In genomic region chr14:106845286-106846087, GRCh38 we compare ENCODE assay signal across 9 cellular contexts.
DNase-seq lines count a peak whose midpoint lies in the region; ATAC-seq, FAIRE-seq and TF ChIP-seq lines count a peak whose summit lies in the region.
"Had no signal": no experiment of that assay in that cellular context is flagged by ENCODE, and none has a peak within 500 bp of the region (broad histone marks: within the 10 kb centered on the region; RNA-seq: fewer than 3 reads in every experiment).

No MANE protein-coding gene starts in this region.

- H3K27ac ChIP-seq in HEK293 (ENCODE audit: extremely low read depth, low read depth, low read length) (peak overlapping the region; percentile 58), mucosa of rectum (ENCODE audit: low read depth in 2 of 2, low read length in 2 of 2) (peak overlapping the region; percentile 95 to 97)

- H3K27me3 ChIP-seq in mucosa of rectum (ENCODE audit: control insufficient read depth in 2 of 2, insufficient read depth in 2 of 2, low read length in 2 of 2) = no peaks in the 10 kb centered on the region

- H3K4me3 ChIP-seq in HEK293 (ENCODE audit: low read depth, low read length) = no peak overlapping the region
- H3K4me3 ChIP-seq in mucosa of rectum (ENCODE audit: low read length in 2 of 2) = peak overlapping the region; percentile 75 to 93

- H3K4me1 Mint-ChIP-seq in HFFc6 (ENCODE audit: low read depth) = no peaks in the 10 kb centered on the region; the same call in 1 of the 2 replicates
- H3K4me1 Mint-ChIP-seq: neural crest cell had no signal

- H3K4me1 ChIP-seq in HEK293 (ENCODE audit: control insufficient read depth, insufficient read depth, low read length) (peaks cover 24% of the 10 kb centered on the region), mucosa of rectum (ENCODE audit: control insufficient read depth in 2 of 2, insufficient read depth in 2 of 2, low read length in 2 of 2) (peaks cover 19 to 23% of the 10 kb centered on the region in 2 donors)

- peak overlapping the region; percentile 87 to 93 for H3K9ac ChIP-seq in mucosa of rectum (ENCODE audit: low read depth in 1 of 2, low read length in 2 of 2)

- H3K4me3 Mint-ChIP-seq in HFFc6 = no peak overlapping the region
- H3K4me3 Mint-ChIP-seq: neural crest cell had no signal

- H3K9me3 ChIP-seq in HEK293 (ENCODE audit: control insufficient read depth, insufficient read depth, low read depth, low read length) = no peaks in the 10 kb centered on the region; the same call in 1 of the 2 replicates
- H3K9me3 ChIP-seq in mucosa of rectum (ENCODE audit: control insufficient read depth in 2 of 2, low read length in 2 of 2) = no peaks in the 10 kb centered on the region

- POLR2A ChIA-PET in HEK293 (lab: Yijun Ruan, JAX) = no interaction called here

- H3K27ac Mint-ChIP-seq in HFFc6 = no peak overlapping the region

- ATAC-seq in GM18858 (IDR thresholded peaks at IDR 0.05; ENCODE audit: unreplicated experiment) = no peak

- no peak for TF ChIP-seq CTCF in HEK293 (tag by site-specific recombination; IDR thresholded peaks at IDR 0.05)
- TF ChIP-seq CTCF in HFFc6 (IDR thresholded peaks at IDR 0.05) = no peak

- DNase-seq in GM12891 (ENCODE audit: insufficient read length, low spot score) = no peak
- DNase-seq in NCI-H69 (lab: John Stamatoyannopoulos, UW) = peak; percentile 68
- peak; percentile 29 for DNase-seq in activated naive CD4-positive, alpha-beta T cell treated with Interleukin-2 at 50 U/mL for 16 hours
- DNase-seq in HFFc6 = no peak
- no peak for DNase-seq in OCI-M2 (lab: John Stamatoyannopoulos, UW; ENCODE audit: unreplicated experiment)

- no peaks in the 10 kb centered on the region for H3K36me3 Mint-ChIP-seq in HFFc6 (ENCODE audit: low read depth)

- H3K9me3 Mint-ChIP-seq in HFFc6 = peaks cover 10% of the 10 kb centered on the region

- CTCF ChIA-PET in HEK293 (lab: Yijun Ruan, JAX) = interaction anchor here (1.0 to 17.6 kb wide), 3 partner anchors 15 to 31 kb away, joined by 4 to 261 read pairs (median 11); no protein-coding TSS in a partner anchor

- peak; percentile 97 for FAIRE-seq in GM12891 (lab: Jason Lieb, UNC)

- no peak for TF ChIP-seq POLR2A in GM12891 (IDR thresholded peaks at IDR 0.05; ENCODE audit: low read depth, low read length)

- H3K27me3 Mint-ChIP-seq in HFFc6 (ENCODE audit: insufficient read depth) = no peaks in the 10 kb centered on the region

- H3K36me3 ChIP-seq in HEK293 (ENCODE audit: control insufficient read depth in 2 of 2, insufficient read depth in 1 of 2, low read length in 2 of 2) = no peaks in the 10 kb centered on the region
- no peaks in the 10 kb centered on the region for H3K36me3 ChIP-seq in mucosa of rectum (ENCODE audit: control insufficient read depth in 2 of 2, insufficient read depth in 2 of 2, low read length in 2 of 2)

TF ChIP-seq in GM12891, 5 proteins besides CTCF, POLR2A, EP300 and RAD21:
- 0 out of 2 replicates have a peak, but pooled peaks have one; percentile 2 for TF ChIP-seq TAF1 (IDR thresholded peaks at IDR 0.05; ENCODE audit: low read depth, low read length)
- no peak for TF ChIP-seq PAX5 (IDR thresholded peaks at IDR 0.05; ENCODE audit: insufficient read depth, low read length, severe bottlenecking)

TF ChIP-seq in HEK293, 187 proteins besides CTCF, POLR2A, EP300 and RAD21:
- TF ChIP-seq PRDM1 (tag by site-specific recombination; IDR thresholded peaks at IDR 0.05) = peak; percentile 61
- no peak for TF ChIP-seq ZNF138 (tag by site-specific recombination; IDR thresholded peaks at IDR 0.05; ENCODE audit: borderline replicate concordance)
- no peak for TF ChIP-seq ZNF214 (tag by site-specific recombination; IDR thresholded peaks at IDR 0.05; ENCODE audit: borderline replicate concordance)
- TF ChIP-seq IKZF3 (tag by site-specific recombination; IDR thresholded peaks at IDR 0.05) = no peak
- peak; percentile 69 for TF ChIP-seq ZNF366 (tag by site-specific recombination; conservative IDR thresholded peaks at IDR 0.05)
- no peak for TF ChIP-seq TSHZ1 (tag by site-specific recombination; IDR thresholded peaks at IDR 0.05; ENCODE audit: borderline replicate concordance)
- TF ChIP-seq SP7 (tag by site-specific recombination; IDR thresholded peaks at IDR 0.05) = peak; percentile 61
- no peak for TF ChIP-seq ZNF747 (tag by site-specific recombination; IDR thresholded peaks at IDR 0.05)
- TF ChIP-seq ZNF157 (tag by site-specific recombination; IDR thresholded peaks at IDR 0.05) = no peak
- TF ChIP-seq ZNF530 (tag by site-specific recombination; IDR thresholded peaks at IDR 0.05; ENCODE audit: low read depth) = no peak
- TF ChIP-seq BCL6B (tag by site-specific recombination; IDR thresholded peaks at IDR 0.05) = no peak
- no peak for TF ChIP-seq ZIC2 (tag by site-specific recombination; IDR thresholded peaks at IDR 0.05)
- peak; percentile 37; the same call in 1 of the 2 replicates for TF ChIP-seq FEZF1 (tag by site-specific recombination; IDR thresholded peaks at IDR 0.05)
- no peak for TF ChIP-seq ZNF623 (tag by site-specific recombination; IDR thresholded peaks at IDR 0.05)
- TF ChIP-seq ZNF600 (tag by site-specific recombination; IDR thresholded peaks at IDR 0.05) = peak; percentile 10; the same call in 1 of the 2 replicates
- TF ChIP-seq ZNF629 (tag by site-specific recombination; IDR thresholded peaks at IDR 0.05) = peak; percentile 43; the same call in 1 of the 2 replicates
- no peak for TF ChIP-seq ZSCAN30 (tag by site-specific recombination; IDR thresholded peaks at IDR 0.05)
- TF ChIP-seq ZBTB17 (tag by site-specific recombination; IDR thresholded peaks at IDR 0.05) = peak; percentile 49
- no peak for TF ChIP-seq ZNF561 (tag by site-specific recombination; IDR thresholded peaks at IDR 0.05; ENCODE audit: borderline replicate concordance)
- 0 out of 2 replicates have a peak, but pooled peaks have one; percentile 15 for TF ChIP-seq ZNF777 (tag by site-specific recombination; IDR thresholded peaks at IDR 0.05; ENCODE audit: borderline replicate concordance)
- no peak for TF ChIP-seq TRIM28 (IDR thresholded peaks at IDR 0.05; ENCODE audit: borderline replicate concordance, low read length)
- 0 out of 2 replicates have a peak, but pooled peaks have one; percentile 12 for TF ChIP-seq ZNF362 (tag by site-specific recombination; IDR thresholded peaks at IDR 0.05)
- TF ChIP-seq GFI1B (tag by site-specific recombination; IDR thresholded peaks at IDR 0.05) = no peak

Comparison
In these comparisons a context has a peak if more than half of its experiments do, and no peak if none do; other contexts are left out.
1. DNase-seq: peak in NCI-H69 (single experiment) and activated naive CD4-positive, alpha-beta T cell treated with Interleukin-2 at 50 U/mL for 16 hours (single experiment); none in GM12891 (single experiment), HFFc6 (single experiment) and OCI-M2 (single experiment).